In genomic region chr3:169545606-169546005, GRCh38 we compare ENCODE assay signal across 22 cellular contexts.
DNase-seq lines count a peak whose midpoint lies in the region; ATAC-seq, FAIRE-seq and TF ChIP-seq lines count a peak whose summit lies in the region.
"Had no signal": no experiment of that assay in that cellular context is flagged by ENCODE, and none has a peak within 500 bp of the region (broad histone marks: within the 10 kb centered on the region; RNA-seq: fewer than 3 reads in every experiment).

No MANE protein-coding gene starts in this region.

- no peak overlapping the region for H3K14ac ChIP-seq in trophoblast cell (ENCODE audit: low read length)

- no peak for TF ChIP-seq POLR2A in tibial nerve (IDR thresholded peaks at IDR 0.05)

- H3K4me1 ChIP-seq in HEK293 (ENCODE audit: control insufficient read depth, insufficient read depth, low read length) (peaks cover 12% of the 10 kb centered on the region), trophoblast cell (ENCODE audit: control insufficient read depth in 1 of 2, insufficient read depth in 2 of 2, low read length in 2 of 2) (peaks cover 0 to 2% of the 10 kb centered on the region in 2 experiments), tibial nerve (peaks cover 0 to 22% (median 2%) of the 10 kb centered on the region in 4 donors)
- H3K4me1 ChIP-seq: Peyer's patch had no signal

- H3K27me3 ChIP-seq in bronchial epithelial cell (ENCODE audit: control insufficient read depth, insufficient read depth, low read length), result no peaks in the 10 kb centered on the region
- no peaks in the 10 kb centered on the region for H3K27me3 ChIP-seq in trophoblast cell (ENCODE audit: insufficient read depth, low read length)
- H3K27me3 ChIP-seq in tibial nerve, result no peaks in the 10 kb centered on the region
- H3K27me3 ChIP-seq: Peyer's patch had no signal

- H3K4ac ChIP-seq in trophoblast cell (ENCODE audit: low read depth, low read length), result no peak overlapping the region

- no peak overlapping the region for H2AFZ ChIP-seq in trophoblast cell (ENCODE audit: insufficient read depth, low read length, poor library complexity)
- H2AFZ ChIP-seq: GM23338 had no signal

- H2BK12ac ChIP-seq in trophoblast cell (ENCODE audit: low read length), result no peak overlapping the region

- H2AK5ac ChIP-seq in trophoblast cell (ENCODE audit: low read length), result no peak overlapping the region

- no peak overlapping the region for H3K18ac ChIP-seq in trophoblast cell (ENCODE audit: low read length)

- CTCF ChIA-PET in HEK293 (lab: Yijun Ruan, JAX) (interaction anchor here (0.6 to 1.7 kb wide), 2 partner anchors 123 to 396 kb away, joined by 3 to 4 read pairs; no protein-coding TSS in a partner anchor), RWPE1 (lab: Yijun Ruan, JAX) (interaction anchor here (0.6 kb wide), 1 partner anchor 442 kb away, joined by 3 read pairs; no protein-coding TSS in a partner anchor)

- no peak overlapping the region for H2BK5ac ChIP-seq in trophoblast cell (ENCODE audit: low read depth, low read length, poor library complexity)

- H3K4me3 ChIP-seq in HEK293 (ENCODE audit: low read depth, low read length) (no peak overlapping the region), bronchial epithelial cell (ENCODE audit: low read depth, low read length) (no peak overlapping the region), trophoblast cell (ENCODE audit: low read depth, low read length) (no peak overlapping the region), tibial nerve (no peak overlapping the region)
- H3K4me3 ChIP-seq: GM23338, Peyer's patch had no signal

- no peak overlapping the region for H3K9ac ChIP-seq in trophoblast cell (ENCODE audit: low read length)

- TF ChIP-seq CTCF in HEK293 (tag by site-specific recombination; IDR thresholded peaks at IDR 0.05) (no peak), RWPE1 (conservative IDR thresholded peaks at IDR 0.05; ENCODE audit: low read depth) (no peak), bronchial epithelial cell (IDR thresholded peaks at IDR 0.05; ENCODE audit: insufficient read depth, low read length, severe bottlenecking) (no peak), tibial nerve (IDR thresholded peaks at IDR 0.05) (no peak)

- no peaks in the 10 kb centered on the region for H3K79me2 ChIP-seq in trophoblast cell (ENCODE audit: control insufficient read depth, insufficient read depth, low read length, poor library complexity)

- no CpG with 5 or more reads among the region's 2 CpGs for WGBS in trophoblast cell (ENCODE audit: extremely low coverage, insufficient coverage, insufficient read length)
- 55 to 65% methylated on average over 2 of the region's 2 CpGs for WGBS in tibial nerve, 2 donors

- FAIRE-seq in bronchial epithelial cell (lab: Jason Lieb, UNC), result no peak
- FAIRE-seq: G401.6, HepG2 had no signal

- H4K91ac ChIP-seq in trophoblast cell (ENCODE audit: low read depth, low read length), result no peak overlapping the region

- DNase-seq in RWPE1 (ENCODE audit: low spot score) (peak; percentile 7), bronchial epithelial cell (ENCODE audit: low read depth) (peak; percentile 50), trophoblast cell (no peak), tibial nerve (ENCODE audit: low spot score in 2 of 2) (no peak)
- no peak for DNase-seq in stimulated activated CD4-positive, alpha-beta T cell treated with anti-CD3 and anti-CD28 coated beads, Interleukin-4, amount 100 ng/mL, for 24 hours
- DNase-seq: ACHN; DND-41; KBM-7; NCI-H1417 treated with DMSO at 0.1 percent for 48 hours; NCI-H187 treated with DMSO at 0.1 percent for 48 hours; NCI-H2171; NCI-H446; NK-92 treated with Interleukin-12 subunit alpha and Interleukin-12 subunit beta, amount 100 ng/mL, for 24 hours; Peyer's patch; SHP77 treated with DMSO at 0.1 percent for 48 hours; T-helper 2 cell had no signal

- H4K8ac ChIP-seq in trophoblast cell (ENCODE audit: low read depth, low read length), result no peak overlapping the region

- POLR2A ChIA-PET in HEK293 (lab: Yijun Ruan, JAX), result no interaction called here
- POLR2A ChIA-PET in RWPE1 (lab: Yijun Ruan, JAX; ENCODE audit: low non-redundant PET), result no interaction called here

- H3K9me3 ChIP-seq in HEK293 (ENCODE audit: control insufficient read depth, insufficient read depth, low read depth, low read length), result no peaks in the 10 kb centered on the region
- no peaks in the 10 kb centered on the region for H3K9me3 ChIP-seq in trophoblast cell (ENCODE audit: insufficient read depth, low read depth, low read length)
- H3K9me3 ChIP-seq in tibial nerve, result no peaks in the 10 kb centered on the region
- H3K9me3 ChIP-seq: Peyer's patch had no signal

- no peak overlapping the region for H3K4me2 ChIP-seq in trophoblast cell (ENCODE audit: low read length)
- H3K4me2 ChIP-seq: GM23338 had no signal

- peak overlapping the region; percentile 99 for H3K23ac ChIP-seq in trophoblast cell (ENCODE audit: low read length)

- H4K12ac ChIP-seq in trophoblast cell (ENCODE audit: low read depth, low read length), result no peak overlapping the region

- H2BK120ac ChIP-seq in trophoblast cell (ENCODE audit: insufficient read depth, low read length, poor library complexity), result no peak overlapping the region

- no peak for TF ChIP-seq EP300 in tibial nerve (IDR thresholded peaks at IDR 0.05)

- ATAC-seq in GM21825 (IDR thresholded peaks at IDR 0.05; ENCODE audit: unreplicated experiment), result no peak
- ATAC-seq: GM23338, HepG2 had no signal

- no peaks in the 10 kb centered on the region for H3K79me1 ChIP-seq in trophoblast cell (ENCODE audit: low read length)

- H3K27ac ChIP-seq in HEK293 (ENCODE audit: extremely low read depth, low read depth, low read length), result no peak overlapping the region
- no peak overlapping the region for H3K27ac ChIP-seq in RWPE1
- H3K27ac ChIP-seq in trophoblast cell (ENCODE audit: low read depth, low read length), result no peak overlapping the region
- no peak overlapping the region for H3K27ac ChIP-seq in tibial nerve
- H3K27ac ChIP-seq: C4-2B, Peyer's patch had no signal

- H3K36me3 ChIP-seq in HEK293 (ENCODE audit: control insufficient read depth in 2 of 2, insufficient read depth in 1 of 2, low read length in 2 of 2) (no peaks in the 10 kb centered on the region), bronchial epithelial cell (ENCODE audit: control insufficient read depth, insufficient read depth, low read length) (no peaks in the 10 kb centered on the region), trophoblast cell (ENCODE audit: control insufficient read depth in 1 of 2, insufficient read depth in 2 of 2, low read length in 2 of 2) (no peaks in the 10 kb centered on the region), tibial nerve (no peaks in the 10 kb centered on the region)
- H3K36me3 ChIP-seq: Peyer's patch had no signal

TF ChIP-seq in HEK293, 187 proteins besides CTCF, POLR2A, EP300 and RAD21 (continues in another document):
- TF ChIP-seq SP2 (tag by site-specific recombination; IDR thresholded peaks at IDR 0.05) (no peak), AEBP2 (tag by site-specific recombination; IDR thresholded peaks at IDR 0.05; ENCODE audit: borderline replicate concordance) (no peak), ZNF558 (tag by site-specific recombination; IDR thresholded peaks at IDR 0.05) (0 out of 2 replicates have a peak, but pooled peaks have one; percentile 20), KLF8 (tag by site-specific recombination; IDR thresholded peaks at IDR 0.05) (no peak), TRIM28 (IDR thresholded peaks at IDR 0.05; ENCODE audit: borderline replicate concordance, low read length) (no peak), ZNF544 (tag by site-specific recombination; IDR thresholded peaks at IDR 0.05) (no peak), SETDB1 (IDR thresholded peaks at IDR 0.05; ENCODE audit: insufficient read length, low read length) (no peak), PBX3 (CRISPR knock-in tag; IDR thresholded peaks at IDR 0.05) (no peak), MEIS1 (CRISPR knock-in tag; IDR thresholded peaks at IDR 0.05; ENCODE audit: borderline replicate concordance) (no peak), SCRT2 (tag by site-specific recombination; IDR thresholded peaks at IDR 0.05) (no peak), PRDM4 (tag by site-specific recombination; IDR thresholded peaks at IDR 0.05) (no peak)

Comparison
In these comparisons a context has a peak if more than half of its experiments do, and no peak if none do; other contexts are left out.
1. DNase-seq: peak in RWPE1 (single experiment) and bronchial epithelial cell (single experiment); none in trophoblast cell (0 of 2), stimulated activated CD4-positive, alpha-beta T cell treated with anti-CD3 and anti-CD28 coated beads, Interleukin-4, amount 100 ng/mL, for 24 hours (single experiment) and tibial nerve (0 of 2).